In the genomic region with DNA sequence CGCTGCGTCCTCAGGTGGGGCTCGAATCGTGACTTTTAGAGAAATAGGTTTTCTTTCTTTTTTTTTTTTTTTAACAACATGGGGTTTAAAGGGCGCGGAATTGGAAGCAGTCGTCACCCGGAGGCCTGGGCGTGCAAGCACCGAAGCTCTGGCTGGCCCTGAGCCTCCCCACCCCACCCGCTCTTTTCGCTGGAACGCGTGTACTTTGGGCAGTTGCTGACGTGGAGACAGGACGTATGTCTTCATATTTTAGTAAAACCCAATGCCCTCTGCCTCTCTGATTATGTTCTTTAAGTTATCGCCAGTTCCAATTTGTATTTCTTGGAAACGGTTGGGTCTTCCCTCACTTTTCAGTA, we compare ENCODE assay signal across 8 cellular contexts. TPM values are rescaled to one million over a fixed set of nuclear protein-coding genes. Genes with fewer than 3 reads are reported as not detected.
DNase-seq lines count a peak whose midpoint lies in the region; ATAC-seq, FAIRE-seq and TF ChIP-seq lines count a peak whose summit lies in the region.

No MANE protein-coding gene starts in this region.

- H3K9me3 ChIP-seq in endocrine pancreas (ENCODE audit: control insufficient read depth, low read length) = no peaks in the 10 kb centered on the region

- no peaks in the 10 kb centered on the region for H3K27me3 ChIP-seq in endocrine pancreas (ENCODE audit: control insufficient read depth, insufficient read depth, low read length)

- no peaks in the 10 kb centered on the region for H3K36me3 ChIP-seq in endocrine pancreas (ENCODE audit: control insufficient read depth, insufficient read depth, low read length)

- FAIRE-seq in GM12892 (lab: Jason Lieb, UNC) (no peak), GM19239 (lab: Jason Lieb, UNC) (no peak)

- H3K4me1 ChIP-seq in endocrine pancreas (ENCODE audit: control insufficient read depth, insufficient read depth, low read length) = peaks cover 4% of the 10 kb centered on the region

- no peak for TF ChIP-seq POLR2A in GM12892 (IDR thresholded peaks at IDR 0.05; ENCODE audit: low read depth, low read length)

- H3K4me3 ChIP-seq in endocrine pancreas (ENCODE audit: control insufficient read depth, insufficient read depth, low read length) = peak overlapping the region; percentile 75

- peak overlapping the region; percentile 59 for H3K27ac ChIP-seq in temporal lobe (ENCODE audit: low read depth, low read length)

- peak overlapping the region; percentile 90 for H3K9ac ChIP-seq in endocrine pancreas (ENCODE audit: control insufficient read depth, insufficient read depth, low read length)

- in situ Hi-C loops in ACHN (cut with HindIII; ENCODE audit: low pct_ligation_motif_present, low pct_unique_long_range_greater_than_20kb, low sequenced_read_pairs) = no loop called here

- peak; percentile 19 for ATAC-seq in HG03432 (IDR thresholded peaks at IDR 0.05; ENCODE audit: unreplicated experiment)

- peak; percentile 53 for DNase-seq in ACHN
- peak; percentile 49 for DNase-seq in GM12892 (ENCODE audit: insufficient read length)
- peak; percentile 15 for DNase-seq in T follicular helper cell (ENCODE audit: low read depth)
- DNase-seq in midbrain (lab: John Stamatoyannopoulos, UW) = peak; percentile 52
- DNase-seq in GM19239 (ENCODE audit: insufficient read length, low spot score) = no peak

RNA-seq across cellular contexts. Expression of gene C16orf95, which starts 0.6 kb away (rescaled TPM):
- 4.2 TPM for polyA plus RNA-seq in GM12892 (2012; ENCODE audit: missing spikeins)
- 2.0 TPM for total RNA-seq in temporal lobe
